Comparison of ENCODE assay signal across 1 cellular context in the genomic region with DNA sequence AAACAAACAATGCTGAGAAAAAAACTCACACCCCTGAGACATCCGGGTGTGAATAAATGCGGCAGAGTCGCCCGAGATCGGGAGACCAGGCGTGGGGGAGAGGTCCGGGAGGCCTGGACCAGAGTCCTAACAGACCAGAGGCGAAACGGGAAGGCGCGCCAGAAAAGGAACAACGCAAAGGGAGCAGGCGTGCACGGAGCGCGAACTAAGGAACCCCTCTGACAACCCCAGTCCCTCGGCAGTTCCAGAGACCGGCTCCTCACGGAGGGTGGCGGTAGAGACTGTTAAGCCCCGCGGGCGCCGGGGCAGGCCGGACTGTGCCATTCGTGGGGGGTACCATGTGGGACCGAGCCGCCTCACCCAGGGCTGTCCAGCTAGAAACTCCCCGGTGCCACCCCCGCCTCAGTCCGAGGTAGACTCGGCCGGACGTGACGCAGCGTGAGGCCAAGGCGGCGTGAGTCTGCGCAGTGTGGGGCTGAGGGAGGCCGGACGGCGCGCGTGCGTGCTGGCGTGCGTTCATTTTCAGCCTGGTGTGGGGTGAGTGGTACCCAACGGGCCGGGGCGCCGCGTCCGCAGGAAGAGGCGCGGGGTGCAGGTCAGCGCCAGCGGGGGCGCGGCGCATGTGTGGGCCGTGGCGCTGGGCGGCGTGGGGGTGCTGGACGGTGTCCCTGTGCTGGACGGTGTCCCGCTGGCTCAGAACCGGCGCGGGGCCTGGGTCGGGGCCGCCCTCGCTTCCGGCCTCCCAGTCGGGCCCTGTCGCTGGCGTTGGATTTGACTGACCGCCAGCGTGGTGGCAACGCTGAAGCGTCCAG.
TF ChIP-seq lines count a peak whose summit lies in the region.

A gene (plus strand): TSS at position 513 of the 812 bp plus-strand sequence. CDS start 1,075 bp downstream, outside the sequence.

TF ChIP-seq in HepG2, 621 proteins besides CTCF, POLR2A, EP300 and RAD21 (continued from another document and continues in another):
- peak; percentile 52; the same call in 1 of the 2 replicates for TF ChIP-seq ZNF543 (CRISPR knock-in tag; IDR thresholded peaks at IDR 0.05)
- TF ChIP-seq ASH2L (IDR thresholded peaks at IDR 0.05; ENCODE audit: insufficient read length, low read depth, low read length): peak; percentile 96
- TF ChIP-seq ZNF143 (CRISPR knock-in tag; IDR thresholded peaks at IDR 0.05): peak; percentile 62; the same call in 1 of the 2 replicates
- TF ChIP-seq ZBTB21 (CRISPR knock-in tag; IDR thresholded peaks at IDR 0.05): no peak
- TF ChIP-seq, protein P1, sequence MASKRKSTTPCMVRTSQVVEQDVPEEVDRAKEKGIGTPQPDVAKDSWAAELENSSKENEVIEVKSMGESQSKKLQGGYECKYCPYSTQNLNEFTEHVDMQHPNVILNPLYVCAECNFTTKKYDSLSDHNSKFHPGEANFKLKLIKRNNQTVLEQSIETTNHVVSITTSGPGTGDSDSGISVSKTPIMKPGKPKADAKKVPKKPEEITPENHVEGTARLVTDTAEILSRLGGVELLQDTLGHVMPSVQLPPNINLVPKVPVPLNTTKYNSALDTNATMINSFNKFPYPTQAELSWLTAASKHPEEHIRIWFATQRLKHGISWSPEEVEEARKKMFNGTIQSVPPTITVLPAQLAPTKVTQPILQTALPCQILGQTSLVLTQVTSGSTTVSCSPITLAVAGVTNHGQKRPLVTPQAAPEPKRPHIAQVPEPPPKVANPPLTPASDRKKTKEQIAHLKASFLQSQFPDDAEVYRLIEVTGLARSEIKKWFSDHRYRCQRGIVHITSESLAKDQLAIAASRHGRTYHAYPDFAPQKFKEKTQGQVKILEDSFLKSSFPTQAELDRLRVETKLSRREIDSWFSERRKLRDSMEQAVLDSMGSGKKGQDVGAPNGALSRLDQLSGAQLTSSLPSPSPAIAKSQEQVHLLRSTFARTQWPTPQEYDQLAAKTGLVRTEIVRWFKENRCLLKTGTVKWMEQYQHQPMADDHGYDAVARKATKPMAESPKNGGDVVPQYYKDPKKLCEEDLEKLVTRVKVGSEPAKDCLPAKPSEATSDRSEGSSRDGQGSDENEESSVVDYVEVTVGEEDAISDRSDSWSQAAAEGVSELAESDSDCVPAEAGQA (IDR thresholded peaks at IDR 0.05; ENCODE audit: low read depth): no peak
- TF ChIP-seq, protein P1 (CRISPR knock-in tag; IDR thresholded peaks at IDR 0.05; ENCODE audit: borderline replicate concordance): no peak
- 0 out of 2 replicates have a peak, but pooled peaks have one; percentile 45 for TF ChIP-seq ZNF12 (CRISPR knock-in tag; IDR thresholded peaks at IDR 0.05)
- TF ChIP-seq, protein P2, sequence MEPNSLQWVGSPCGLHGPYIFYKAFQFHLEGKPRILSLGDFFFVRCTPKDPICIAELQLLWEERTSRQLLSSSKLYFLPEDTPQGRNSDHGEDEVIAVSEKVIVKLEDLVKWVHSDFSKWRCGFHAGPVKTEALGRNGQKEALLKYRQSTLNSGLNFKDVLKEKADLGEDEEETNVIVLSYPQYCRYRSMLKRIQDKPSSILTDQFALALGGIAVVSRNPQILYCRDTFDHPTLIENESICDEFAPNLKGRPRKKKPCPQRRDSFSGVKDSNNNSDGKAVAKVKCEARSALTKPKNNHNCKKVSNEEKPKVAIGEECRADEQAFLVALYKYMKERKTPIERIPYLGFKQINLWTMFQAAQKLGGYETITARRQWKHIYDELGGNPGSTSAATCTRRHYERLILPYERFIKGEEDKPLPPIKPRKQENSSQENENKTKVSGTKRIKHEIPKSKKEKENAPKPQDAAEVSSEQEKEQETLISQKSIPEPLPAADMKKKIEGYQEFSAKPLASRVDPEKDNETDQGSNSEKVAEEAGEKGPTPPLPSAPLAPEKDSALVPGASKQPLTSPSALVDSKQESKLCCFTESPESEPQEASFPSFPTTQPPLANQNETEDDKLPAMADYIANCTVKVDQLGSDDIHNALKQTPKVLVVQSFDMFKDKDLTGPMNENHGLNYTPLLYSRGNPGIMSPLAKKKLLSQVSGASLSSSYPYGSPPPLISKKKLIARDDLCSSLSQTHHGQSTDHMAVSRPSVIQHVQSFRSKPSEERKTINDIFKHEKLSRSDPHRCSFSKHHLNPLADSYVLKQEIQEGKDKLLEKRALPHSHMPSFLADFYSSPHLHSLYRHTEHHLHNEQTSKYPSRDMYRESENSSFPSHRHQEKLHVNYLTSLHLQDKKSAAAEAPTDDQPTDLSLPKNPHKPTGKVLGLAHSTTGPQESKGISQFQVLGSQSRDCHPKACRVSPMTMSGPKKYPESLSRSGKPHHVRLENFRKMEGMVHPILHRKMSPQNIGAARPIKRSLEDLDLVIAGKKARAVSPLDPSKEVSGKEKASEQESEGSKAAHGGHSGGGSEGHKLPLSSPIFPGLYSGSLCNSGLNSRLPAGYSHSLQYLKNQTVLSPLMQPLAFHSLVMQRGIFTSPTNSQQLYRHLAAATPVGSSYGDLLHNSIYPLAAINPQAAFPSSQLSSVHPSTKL (CRISPR knock-in tag; IDR thresholded peaks at IDR 0.05): peak; percentile 19; the same call in 1 of the 2 replicates
- TF ChIP-seq, protein P3, sequence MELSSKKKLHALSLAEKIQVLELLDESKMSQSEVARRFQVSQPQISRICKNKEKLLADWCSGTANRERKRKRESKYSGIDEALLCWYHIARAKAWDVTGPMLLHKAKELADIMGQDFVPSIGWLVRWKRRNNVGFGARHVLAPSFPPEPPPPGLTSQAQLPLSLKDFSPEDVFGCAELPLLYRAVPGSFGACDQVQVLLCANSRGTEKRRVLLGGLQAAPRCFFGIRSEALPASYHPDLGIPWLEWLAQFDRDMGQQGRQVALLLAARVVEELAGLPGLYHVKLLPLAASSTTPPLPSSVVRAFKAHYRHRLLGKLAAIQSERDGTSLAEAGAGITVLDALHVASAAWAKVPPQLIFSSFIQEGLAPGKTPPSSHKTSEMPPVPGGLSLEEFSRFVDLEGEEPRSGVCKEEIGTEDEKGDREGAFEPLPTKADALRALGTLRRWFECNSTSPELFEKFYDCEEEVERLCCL (CRISPR knock-in tag; IDR thresholded peaks at IDR 0.05; ENCODE audit: borderline replicate concordance): 0 out of 2 replicates have a peak, but pooled peaks have one; percentile 58
- TF ChIP-seq SUZ12 (IDR thresholded peaks at IDR 0.05; ENCODE audit: low read depth, low read length): no peak
- TF ChIP-seq ZNF383 (CRISPR knock-in tag; IDR thresholded peaks at IDR 0.05; ENCODE audit: borderline replicate concordance): peak; percentile 96; the same call in 1 of the 2 replicates
- TF ChIP-seq, protein P4, sequence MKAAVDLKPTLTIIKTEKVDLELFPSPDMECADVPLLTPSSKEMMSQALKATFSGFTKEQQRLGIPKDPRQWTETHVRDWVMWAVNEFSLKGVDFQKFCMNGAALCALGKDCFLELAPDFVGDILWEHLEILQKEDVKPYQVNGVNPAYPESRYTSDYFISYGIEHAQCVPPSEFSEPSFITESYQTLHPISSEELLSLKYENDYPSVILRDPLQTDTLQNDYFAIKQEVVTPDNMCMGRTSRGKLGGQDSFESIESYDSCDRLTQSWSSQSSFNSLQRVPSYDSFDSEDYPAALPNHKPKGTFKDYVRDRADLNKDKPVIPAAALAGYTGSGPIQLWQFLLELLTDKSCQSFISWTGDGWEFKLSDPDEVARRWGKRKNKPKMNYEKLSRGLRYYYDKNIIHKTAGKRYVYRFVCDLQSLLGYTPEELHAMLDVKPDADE (CRISPR knock-in tag; IDR thresholded peaks at IDR 0.05): no peak
- peak; percentile 99 for TF ChIP-seq HNRNPLL (IDR thresholded peaks at IDR 0.05; ENCODE audit: low read depth, low read length, poor library complexity, severe bottlenecking)
- no peak for TF ChIP-seq ZNF296 (CRISPR knock-in tag; conservative IDR thresholded peaks at IDR 0.05)
- TF ChIP-seq PHB2 (IDR thresholded peaks at IDR 0.05; ENCODE audit: partially characterized antibody): no peak
- no peak for TF ChIP-seq ZNF282 (IDR thresholded peaks at IDR 0.05; ENCODE audit: partially characterized antibody)
- TF ChIP-seq PAX8 (CRISPR knock-in tag; IDR thresholded peaks at IDR 0.05; ENCODE audit: borderline replicate concordance): peak; percentile 98; the same call in 1 of the 2 replicates
- peak; percentile 29; the same call in 1 of the 2 replicates for TF ChIP-seq SOX5 (CRISPR knock-in tag; IDR thresholded peaks at IDR 0.05; ENCODE audit: borderline replicate concordance)
- TF ChIP-seq, protein P5, sequence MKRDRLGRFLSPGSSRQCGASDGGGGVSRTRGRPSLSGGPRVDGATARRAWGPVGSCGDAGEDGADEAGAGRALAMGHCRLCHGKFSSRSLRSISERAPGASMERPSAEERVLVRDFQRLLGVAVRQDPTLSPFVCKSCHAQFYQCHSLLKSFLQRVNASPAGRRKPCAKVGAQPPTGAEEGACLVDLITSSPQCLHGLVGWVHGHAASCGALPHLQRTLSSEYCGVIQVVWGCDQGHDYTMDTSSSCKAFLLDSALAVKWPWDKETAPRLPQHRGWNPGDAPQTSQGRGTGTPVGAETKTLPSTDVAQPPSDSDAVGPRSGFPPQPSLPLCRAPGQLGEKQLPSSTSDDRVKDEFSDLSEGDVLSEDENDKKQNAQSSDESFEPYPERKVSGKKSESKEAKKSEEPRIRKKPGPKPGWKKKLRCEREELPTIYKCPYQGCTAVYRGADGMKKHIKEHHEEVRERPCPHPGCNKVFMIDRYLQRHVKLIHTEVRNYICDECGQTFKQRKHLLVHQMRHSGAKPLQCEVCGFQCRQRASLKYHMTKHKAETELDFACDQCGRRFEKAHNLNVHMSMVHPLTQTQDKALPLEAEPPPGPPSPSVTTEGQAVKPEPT (CRISPR knock-in tag; IDR thresholded peaks at IDR 0.05; ENCODE audit: low read depth): peak; percentile 78
- no peak for TF ChIP-seq ZNF17 (CRISPR knock-in tag; IDR thresholded peaks at IDR 0.05)
- no peak for TF ChIP-seq XBP1 (CRISPR knock-in tag; IDR thresholded peaks at IDR 0.05)
- TF ChIP-seq, protein P6, sequence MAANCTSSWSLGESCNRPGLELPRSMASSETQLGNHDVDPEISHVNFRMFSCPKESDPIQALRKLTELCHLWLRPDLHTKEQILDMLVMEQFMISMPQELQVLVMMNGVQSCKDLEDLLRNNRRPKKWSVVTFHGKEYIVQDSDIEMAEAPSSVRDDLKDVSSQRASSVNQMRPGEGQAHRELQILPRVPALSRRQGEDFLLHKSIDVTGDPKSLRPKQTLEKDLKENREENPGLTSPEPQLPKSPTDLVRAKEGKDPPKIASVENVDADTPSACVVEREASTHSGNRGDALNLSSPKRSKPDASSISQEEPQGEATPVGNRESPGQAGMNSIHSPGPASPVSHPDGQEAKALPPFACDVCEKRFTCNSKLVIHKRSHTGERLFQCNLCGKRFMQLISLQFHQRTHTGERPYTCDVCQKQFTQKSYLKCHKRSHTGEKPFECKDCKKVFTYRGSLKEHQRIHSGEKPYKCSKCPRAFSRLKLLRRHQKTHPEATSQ (CRISPR knock-in tag; IDR thresholded peaks at IDR 0.05; ENCODE audit: borderline replicate concordance): peak; percentile 89; the same call in 1 of the 2 replicates
- peak; percentile 95 for TF ChIP-seq ZNF776 (CRISPR knock-in tag; IDR thresholded peaks at IDR 0.05)
- TF ChIP-seq, protein P7, sequence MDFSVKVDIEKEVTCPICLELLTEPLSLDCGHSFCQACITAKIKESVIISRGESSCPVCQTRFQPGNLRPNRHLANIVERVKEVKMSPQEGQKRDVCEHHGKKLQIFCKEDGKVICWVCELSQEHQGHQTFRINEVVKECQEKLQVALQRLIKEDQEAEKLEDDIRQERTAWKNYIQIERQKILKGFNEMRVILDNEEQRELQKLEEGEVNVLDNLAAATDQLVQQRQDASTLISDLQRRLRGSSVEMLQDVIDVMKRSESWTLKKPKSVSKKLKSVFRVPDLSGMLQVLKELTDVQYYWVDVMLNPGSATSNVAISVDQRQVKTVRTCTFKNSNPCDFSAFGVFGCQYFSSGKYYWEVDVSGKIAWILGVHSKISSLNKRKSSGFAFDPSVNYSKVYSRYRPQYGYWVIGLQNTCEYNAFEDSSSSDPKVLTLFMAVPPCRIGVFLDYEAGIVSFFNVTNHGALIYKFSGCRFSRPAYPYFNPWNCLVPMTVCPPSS (IDR thresholded peaks at IDR 0.05): no peak
- peak; percentile 99 for TF ChIP-seq BHLHE40 (IDR thresholded peaks at IDR 0.05; ENCODE audit: low read length)
- TF ChIP-seq, protein P8, sequence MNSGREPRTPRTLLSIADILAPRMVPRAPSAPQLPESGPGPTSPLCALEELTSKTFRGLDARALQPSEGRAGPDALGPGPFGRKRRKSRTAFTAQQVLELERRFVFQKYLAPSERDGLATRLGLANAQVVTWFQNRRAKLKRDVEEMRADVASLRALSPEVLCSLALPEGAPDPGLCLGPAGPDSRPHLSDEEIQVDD (CRISPR knock-in tag; IDR thresholded peaks at IDR 0.05; ENCODE audit: borderline replicate concordance): no peak
- TF ChIP-seq PRMT3 (CRISPR knock-in tag; IDR thresholded peaks at IDR 0.05; ENCODE audit: borderline replicate concordance, low read depth): no peak
- peak; percentile 91 for TF ChIP-seq SALL1 (CRISPR knock-in tag; IDR thresholded peaks at IDR 0.05)
- TF ChIP-seq ZNF136 (CRISPR knock-in tag; IDR thresholded peaks at IDR 0.05; ENCODE audit: low read depth): no peak; the same call in 1 of the 2 replicates
- TF ChIP-seq AKAP8 (CRISPR knock-in tag; IDR thresholded peaks at IDR 0.05): peak; percentile 89
- peak; percentile 26 for TF ChIP-seq RBM39 (IDR thresholded peaks at IDR 0.05; ENCODE audit: low read depth, low read length, poor library complexity, severe bottlenecking)
- TF ChIP-seq PPARG (CRISPR knock-in tag; conservative IDR thresholded peaks at IDR 0.05): peak; percentile 25; the same call in 1 of the 2 replicates
- TF ChIP-seq ZNF746 (CRISPR knock-in tag; IDR thresholded peaks at IDR 0.05): peak; percentile 65; the same call in 1 of the 2 replicates
- TF ChIP-seq TARDBP (CRISPR knock-in tag; IDR thresholded peaks at IDR 0.05): peak; percentile 93
- TF ChIP-seq SCMH1 (CRISPR knock-in tag; IDR thresholded peaks at IDR 0.05; ENCODE audit: borderline replicate concordance): no peak
- TF ChIP-seq KDM1A (CRISPR knock-in tag; IDR thresholded peaks at IDR 0.05): no peak
